ENCODE assay signal across 9 cellular contexts in genomic region chr22:35835267-35835997, GRCh38.
A peak's percentile ranks its signal among the peaks of the same experiment; 100 is the strongest.
DNase-seq lines count a peak whose midpoint lies in the region; ATAC-seq and TF ChIP-seq lines count a peak whose summit lies in the region.
"Had no signal": no experiment of that assay in that cellular context is flagged by ENCODE, and none has a peak within 500 bp of the region (broad histone marks: within the 10 kb centered on the region; RNA-seq: fewer than 3 reads in every experiment).

No MANE protein-coding gene starts in this region.

- 21 to 30% (median 24%) methylated on average over 3 of the region's 3 CpGs for WGBS in heart left ventricle, 4 donors
- 33 to 52% methylated on average over 3 of the region's 3 CpGs for WGBS in lung, 2 donors

- intact Hi-C loops in heart left ventricle (cut with DNase I) (loop anchor here (5.0 to 10.0 kb wide), 9 partner anchors 51 to 211 kb away; no protein-coding TSS in a partner anchor), left ventricle myocardium superior (cut with micrococcal nuclease) (loop anchor here (10.0 kb wide), 1 partner anchor 79 kb away; no protein-coding TSS in a partner anchor), upper lobe of right lung (cut with DNase I) (no loop called here)

- TF ChIP-seq CTCF in heart left ventricle (IDR thresholded peaks at IDR 0.05): no peak
- no peak for TF ChIP-seq CTCF in choroid plexus epithelial cell (conservative IDR thresholded peaks at IDR 0.05; ENCODE audit: low read depth, low read length)
- no peak for TF ChIP-seq CTCF in lung (IDR thresholded peaks at IDR 0.05; ENCODE audit: control extremely low read depth, extremely low read depth)
- TF ChIP-seq CTCF in upper lobe of right lung (IDR thresholded peaks at IDR 0.05): no peak

- H3K9me3 ChIP-seq in heart left ventricle: no peaks in the 10 kb centered on the region
- H3K9me3 ChIP-seq in lung (ENCODE audit: control insufficient read depth in 2 of 2, insufficient read depth in 1 of 2, low read length in 1 of 2): no peaks in the 10 kb centered on the region
- no peaks in the 10 kb centered on the region for H3K9me3 ChIP-seq in upper lobe of right lung
- no peaks in the 10 kb centered on the region for H3K9me3 ChIP-seq in effector memory CD4-positive, alpha-beta T cell (ENCODE audit: control insufficient read depth, low read length)

- DNase-seq in heart left ventricle (no peak), left ventricle myocardium superior (no peak), choroid plexus epithelial cell (ENCODE audit: low read depth) (peak; percentile 59), lung (ENCODE audit: low spot score) (no peak), upper lobe of right lung (no peak), KG1 (lab: John Stamatoyannopoulos, UW) (no peak)
- DNase-seq in effector memory CD4-positive, alpha-beta T cell: no peak
- DNase-seq: naive B cell had no signal

- no peak for ATAC-seq in heart left ventricle
- ATAC-seq in left ventricle myocardium superior: no peak
- no peak for ATAC-seq in lung (ENCODE audit: insufficient read depth, low FRiP score)
- ATAC-seq in upper lobe of right lung: no peak
- ATAC-seq in GM18909 (IDR thresholded peaks at IDR 0.05; ENCODE audit: poor library complexity, unreplicated experiment): no peak

- H3K36me3 ChIP-seq in heart left ventricle (no peaks in the 10 kb centered on the region), lung (ENCODE audit: control insufficient read depth in 2 of 2, insufficient read depth in 2 of 2, low read length in 2 of 2) (peaks cover 0 to 3% of the 10 kb centered on the region in 2 donors), upper lobe of right lung (no peaks in the 10 kb centered on the region)
- no peaks in the 10 kb centered on the region for H3K36me3 ChIP-seq in effector memory CD4-positive, alpha-beta T cell (ENCODE audit: control insufficient read depth, insufficient read depth, low read length)

- peak overlapping the region in 10 of 12 donors; percentile 17 to 51 (median 41) for H3K4me3 ChIP-seq in heart left ventricle
- peak overlapping the region; percentile 52 for H3K4me3 ChIP-seq in choroid plexus epithelial cell (ENCODE audit: low read depth, low read length)
- no peak overlapping the region for H3K4me3 ChIP-seq in lung
- H3K4me3 ChIP-seq in upper lobe of right lung: peak overlapping the region; percentile 37
- no peak overlapping the region for H3K4me3 ChIP-seq in effector memory CD4-positive, alpha-beta T cell (ENCODE audit: insufficient read depth, low read depth, low read length, poor library complexity, severe bottlenecking)

- no peak for TF ChIP-seq POLR2A in heart left ventricle (IDR thresholded peaks at IDR 0.05)

- H3K4me1 ChIP-seq in heart left ventricle (peaks cover 2 to 78% (median 62%) of the 10 kb centered on the region in 12 donors), lung (ENCODE audit: control insufficient read depth in 2 of 2, insufficient read depth in 2 of 2, low read length in 2 of 2) (peaks cover 2 to 24% of the 10 kb centered on the region in 2 donors), upper lobe of right lung (peaks cover 31% of the 10 kb centered on the region)
- H3K4me1 ChIP-seq in effector memory CD4-positive, alpha-beta T cell (ENCODE audit: control insufficient read depth, insufficient read depth, low read length, poor library complexity, severe bottlenecking): no peaks in the 10 kb centered on the region

- H3K27ac ChIP-seq in heart left ventricle (peak overlapping the region; percentile 43 to 86 (median 78)), lung (ENCODE audit: low read depth in 1 of 2, low read length in 1 of 2) (peak overlapping the region; percentile 78 to 99), upper lobe of right lung (peak overlapping the region; percentile 73)
- H3K27ac ChIP-seq in effector memory CD4-positive, alpha-beta T cell (ENCODE audit: insufficient read depth, low read length, poor library complexity, severe bottlenecking): no peak overlapping the region

- H3K27me3 ChIP-seq in heart left ventricle (no peaks in the 10 kb centered on the region), lung (ENCODE audit: control insufficient read depth, insufficient read depth) (no peaks in the 10 kb centered on the region), upper lobe of right lung (no peaks in the 10 kb centered on the region)
- H3K27me3 ChIP-seq in effector memory CD4-positive, alpha-beta T cell (replicated peaks; ENCODE audit: control insufficient read depth, insufficient read depth, low read length, poor library complexity, severe bottlenecking): peaks cover 2% of the 10 kb centered on the region

Comparison
In these comparisons a context has a peak if more than half of its experiments do, and no peak if none do; other contexts are left out.
1. H3K4me3 ChIP-seq: peak in heart left ventricle (10 of 12), choroid plexus epithelial cell (single experiment) and upper lobe of right lung (single experiment); none in lung (single experiment) and effector memory CD4-positive, alpha-beta T cell (single experiment).